In the genomic region with DNA sequence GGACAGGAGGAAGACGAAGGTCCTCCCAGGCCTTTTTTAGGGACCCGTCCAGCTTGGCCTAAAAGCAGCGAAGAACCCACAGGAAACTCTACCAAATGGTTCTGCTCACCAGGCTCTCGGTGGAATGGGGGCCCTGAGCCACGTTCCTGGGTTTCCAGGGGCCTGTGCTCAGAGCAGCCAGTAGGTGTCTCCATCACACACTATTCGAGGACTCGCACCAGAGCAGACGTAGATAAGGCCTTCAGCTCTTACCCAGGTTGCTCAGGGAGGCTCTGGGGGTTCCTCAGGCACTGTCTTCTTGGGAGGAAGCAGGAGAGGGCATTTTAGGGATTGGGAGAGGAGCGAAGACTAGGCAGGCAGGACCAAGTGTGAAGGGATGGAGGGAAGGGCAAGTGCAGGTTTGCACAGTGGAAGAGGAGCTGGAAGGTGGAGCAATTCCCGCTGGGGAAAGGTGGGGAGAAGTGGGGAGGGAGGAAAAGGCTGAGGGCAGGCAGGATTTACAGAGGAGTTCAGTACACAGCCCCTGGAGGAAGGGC, we compare ENCODE assay signal across 1 cellular context.
TF ChIP-seq lines count a peak whose summit lies in the region.

No MANE protein-coding gene starts in this region.

TF ChIP-seq in HepG2, 621 proteins besides CTCF, POLR2A, EP300 and RAD21 (continued from another document and continues in another):
- TF ChIP-seq, protein P1, sequence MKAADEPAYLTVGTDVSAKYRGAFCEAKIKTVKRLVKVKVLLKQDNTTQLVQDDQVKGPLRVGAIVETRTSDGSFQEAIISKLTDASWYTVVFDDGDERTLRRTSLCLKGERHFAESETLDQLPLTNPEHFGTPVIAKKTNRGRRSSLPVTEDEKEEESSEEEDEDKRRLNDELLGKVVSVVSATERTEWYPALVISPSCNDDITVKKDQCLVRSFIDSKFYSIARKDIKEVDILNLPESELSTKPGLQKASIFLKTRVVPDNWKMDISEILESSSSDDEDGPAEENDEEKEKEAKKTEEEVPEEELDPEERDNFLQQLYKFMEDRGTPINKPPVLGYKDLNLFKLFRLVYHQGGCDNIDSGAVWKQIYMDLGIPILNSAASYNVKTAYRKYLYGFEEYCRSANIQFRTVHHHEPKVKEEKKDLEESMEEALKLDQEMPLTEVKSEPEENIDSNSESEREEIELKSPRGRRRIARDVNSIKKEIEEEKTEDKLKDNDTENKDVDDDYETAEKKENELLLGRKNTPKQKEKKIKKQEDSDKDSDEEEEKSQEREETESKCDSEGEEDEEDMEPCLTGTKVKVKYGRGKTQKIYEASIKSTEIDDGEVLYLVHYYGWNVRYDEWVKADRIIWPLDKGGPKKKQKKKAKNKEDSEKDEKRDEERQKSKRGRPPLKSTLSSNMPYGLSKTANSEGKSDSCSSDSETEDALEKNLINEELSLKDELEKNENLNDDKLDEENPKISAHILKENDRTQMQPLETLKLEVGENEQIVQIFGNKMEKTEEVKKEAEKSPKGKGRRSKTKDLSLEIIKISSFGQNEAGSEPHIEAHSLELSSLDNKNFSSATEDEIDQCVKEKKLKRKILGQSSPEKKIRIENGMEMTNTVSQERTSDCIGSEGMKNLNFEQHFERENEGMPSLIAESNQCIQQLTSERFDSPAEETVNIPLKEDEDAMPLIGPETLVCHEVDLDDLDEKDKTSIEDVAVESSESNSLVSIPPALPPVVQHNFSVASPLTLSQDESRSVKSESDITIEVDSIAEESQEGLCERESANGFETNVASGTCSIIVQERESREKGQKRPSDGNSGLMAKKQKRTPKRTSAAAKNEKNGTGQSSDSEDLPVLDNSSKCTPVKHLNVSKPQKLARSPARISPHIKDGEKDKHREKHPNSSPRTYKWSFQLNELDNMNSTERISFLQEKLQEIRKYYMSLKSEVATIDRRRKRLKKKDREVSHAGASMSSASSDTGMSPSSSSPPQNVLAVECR (CRISPR knock-in tag; IDR thresholded peaks at IDR 0.05; ENCODE audit: borderline replicate concordance): 0 out of 2 replicates have a peak, but pooled peaks have one; percentile 14
- 0 out of 2 replicates have a peak, but pooled peaks have one; percentile 20 for TF ChIP-seq MIXL1 (CRISPR knock-in tag; IDR thresholded peaks at IDR 0.05)
- TF ChIP-seq SMAD9 (CRISPR knock-in tag; IDR thresholded peaks at IDR 0.05): 0 out of 2 replicates have a peak, but pooled peaks have one; percentile 22
- TF ChIP-seq U2AF2 (IDR thresholded peaks at IDR 0.05; ENCODE audit: low read depth, low read length): no peak
- TF ChIP-seq, protein P2, sequence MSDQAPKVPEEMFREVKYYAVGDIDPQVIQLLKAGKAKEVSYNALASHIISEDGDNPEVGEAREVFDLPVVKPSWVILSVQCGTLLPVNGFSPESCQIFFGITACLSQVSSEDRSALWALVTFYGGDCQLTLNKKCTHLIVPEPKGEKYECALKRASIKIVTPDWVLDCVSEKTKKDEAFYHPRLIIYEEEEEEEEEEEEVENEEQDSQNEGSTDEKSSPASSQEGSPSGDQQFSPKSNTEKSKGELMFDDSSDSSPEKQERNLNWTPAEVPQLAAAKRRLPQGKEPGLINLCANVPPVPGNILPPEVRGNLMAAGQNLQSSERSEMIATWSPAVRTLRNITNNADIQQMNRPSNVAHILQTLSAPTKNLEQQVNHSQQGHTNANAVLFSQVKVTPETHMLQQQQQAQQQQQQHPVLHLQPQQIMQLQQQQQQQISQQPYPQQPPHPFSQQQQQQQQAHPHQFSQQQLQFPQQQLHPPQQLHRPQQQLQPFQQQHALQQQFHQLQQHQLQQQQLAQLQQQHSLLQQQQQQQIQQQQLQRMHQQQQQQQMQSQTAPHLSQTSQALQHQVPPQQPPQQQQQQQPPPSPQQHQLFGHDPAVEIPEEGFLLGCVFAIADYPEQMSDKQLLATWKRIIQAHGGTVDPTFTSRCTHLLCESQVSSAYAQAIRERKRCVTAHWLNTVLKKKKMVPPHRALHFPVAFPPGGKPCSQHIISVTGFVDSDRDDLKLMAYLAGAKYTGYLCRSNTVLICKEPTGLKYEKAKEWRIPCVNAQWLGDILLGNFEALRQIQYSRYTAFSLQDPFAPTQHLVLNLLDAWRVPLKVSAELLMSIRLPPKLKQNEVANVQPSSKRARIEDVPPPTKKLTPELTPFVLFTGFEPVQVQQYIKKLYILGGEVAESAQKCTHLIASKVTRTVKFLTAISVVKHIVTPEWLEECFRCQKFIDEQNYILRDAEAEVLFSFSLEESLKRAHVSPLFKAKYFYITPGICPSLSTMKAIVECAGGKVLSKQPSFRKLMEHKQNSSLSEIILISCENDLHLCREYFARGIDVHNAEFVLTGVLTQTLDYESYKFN (CRISPR knock-in tag; conservative IDR thresholded peaks at IDR 0.05): no peak
- TF ChIP-seq ELF3 (CRISPR knock-in tag; IDR thresholded peaks at IDR 0.05): peak; percentile 56
- TF ChIP-seq ZNF879 (CRISPR knock-in tag; IDR thresholded peaks at IDR 0.05): no peak
- peak; percentile 65 for TF ChIP-seq EED (CRISPR knock-in tag; IDR thresholded peaks at IDR 0.05)
- TF ChIP-seq ZNF598 (CRISPR knock-in tag; IDR thresholded peaks at IDR 0.05; ENCODE audit: borderline replicate concordance): peak; percentile 71; the same call in 1 of the 2 replicates
- TF ChIP-seq MIER3 (CRISPR knock-in tag; IDR thresholded peaks at IDR 0.05; ENCODE audit: borderline replicate concordance): peak; percentile 66; the same call in 1 of the 2 replicates
- TF ChIP-seq, protein P3, sequence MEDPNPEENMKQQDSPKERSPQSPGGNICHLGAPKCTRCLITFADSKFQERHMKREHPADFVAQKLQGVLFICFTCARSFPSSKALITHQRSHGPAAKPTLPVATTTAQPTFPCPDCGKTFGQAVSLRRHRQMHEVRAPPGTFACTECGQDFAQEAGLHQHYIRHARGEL (CRISPR knock-in tag; IDR thresholded peaks at IDR 0.05): peak; percentile 87; the same call in 1 of the 2 replicates
- peak; percentile 61; the same call in 1 of the 2 replicates for TF ChIP-seq ZMAT3 (CRISPR knock-in tag; conservative IDR thresholded peaks at IDR 0.05)
- TF ChIP-seq DZIP1 (CRISPR knock-in tag; IDR thresholded peaks at IDR 0.05): 0 out of 2 replicates have a peak, but pooled peaks have one; percentile 49
- TF ChIP-seq YEATS2 (CRISPR knock-in tag; IDR thresholded peaks at IDR 0.05; ENCODE audit: borderline replicate concordance): 0 out of 2 replicates have a peak, but pooled peaks have one; percentile 21
- TF ChIP-seq NONO (IDR thresholded peaks at IDR 0.05): no peak
- TF ChIP-seq NONO (CRISPR knock-in tag; conservative IDR thresholded peaks at IDR 0.05): peak; percentile 50; the same call in 1 of the 2 replicates
- TF ChIP-seq REPIN1 (CRISPR knock-in tag; IDR thresholded peaks at IDR 0.05; ENCODE audit: borderline replicate concordance, low read depth): peak; percentile 29; the same call in 1 of the 2 replicates
- TF ChIP-seq, protein P4, sequence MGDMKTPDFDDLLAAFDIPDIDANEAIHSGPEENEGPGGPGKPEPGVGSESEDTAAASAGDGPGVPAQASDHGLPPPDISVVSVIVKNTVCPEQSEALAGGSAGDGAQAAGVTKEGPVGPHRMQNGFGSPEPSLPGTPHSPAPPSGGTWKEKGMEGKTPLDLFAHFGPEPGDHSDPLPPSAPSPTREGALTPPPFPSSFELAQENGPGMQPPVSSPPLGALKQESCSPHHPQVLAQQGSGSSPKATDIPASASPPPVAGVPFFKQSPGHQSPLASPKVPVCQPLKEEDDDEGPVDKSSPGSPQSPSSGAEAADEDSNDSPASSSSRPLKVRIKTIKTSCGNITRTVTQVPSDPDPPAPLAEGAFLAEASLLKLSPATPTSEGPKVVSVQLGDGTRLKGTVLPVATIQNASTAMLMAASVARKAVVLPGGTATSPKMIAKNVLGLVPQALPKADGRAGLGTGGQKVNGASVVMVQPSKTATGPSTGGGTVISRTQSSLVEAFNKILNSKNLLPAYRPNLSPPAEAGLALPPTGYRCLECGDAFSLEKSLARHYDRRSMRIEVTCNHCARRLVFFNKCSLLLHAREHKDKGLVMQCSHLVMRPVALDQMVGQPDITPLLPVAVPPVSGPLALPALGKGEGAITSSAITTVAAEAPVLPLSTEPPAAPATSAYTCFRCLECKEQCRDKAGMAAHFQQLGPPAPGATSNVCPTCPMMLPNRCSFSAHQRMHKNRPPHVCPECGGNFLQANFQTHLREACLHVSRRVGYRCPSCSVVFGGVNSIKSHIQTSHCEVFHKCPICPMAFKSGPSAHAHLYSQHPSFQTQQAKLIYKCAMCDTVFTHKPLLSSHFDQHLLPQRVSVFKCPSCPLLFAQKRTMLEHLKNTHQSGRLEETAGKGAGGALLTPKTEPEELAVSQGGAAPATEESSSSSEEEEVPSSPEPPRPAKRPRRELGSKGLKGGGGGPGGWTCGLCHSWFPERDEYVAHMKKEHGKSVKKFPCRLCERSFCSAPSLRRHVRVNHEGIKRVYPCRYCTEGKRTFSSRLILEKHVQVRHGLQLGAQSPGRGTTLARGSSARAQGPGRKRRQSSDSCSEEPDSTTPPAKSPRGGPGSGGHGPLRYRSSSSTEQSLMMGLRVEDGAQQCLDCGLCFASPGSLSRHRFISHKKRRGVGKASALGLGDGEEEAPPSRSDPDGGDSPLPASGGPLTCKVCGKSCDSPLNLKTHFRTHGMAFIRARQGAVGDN (CRISPR knock-in tag; IDR thresholded peaks at IDR 0.05): peak; percentile 38
- peak; percentile 48; the same call in 1 of the 2 replicates for TF ChIP-seq ZNF788 (CRISPR knock-in tag; IDR thresholded peaks at IDR 0.05; ENCODE audit: borderline replicate concordance)
- TF ChIP-seq, protein P5, sequence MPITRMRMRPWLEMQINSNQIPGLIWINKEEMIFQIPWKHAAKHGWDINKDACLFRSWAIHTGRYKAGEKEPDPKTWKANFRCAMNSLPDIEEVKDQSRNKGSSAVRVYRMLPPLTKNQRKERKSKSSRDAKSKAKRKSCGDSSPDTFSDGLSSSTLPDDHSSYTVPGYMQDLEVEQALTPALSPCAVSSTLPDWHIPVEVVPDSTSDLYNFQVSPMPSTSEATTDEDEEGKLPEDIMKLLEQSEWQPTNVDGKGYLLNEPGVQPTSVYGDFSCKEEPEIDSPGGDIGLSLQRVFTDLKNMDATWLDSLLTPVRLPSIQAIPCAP (CRISPR knock-in tag; IDR thresholded peaks at IDR 0.05; ENCODE audit: low read depth): no peak
- TF ChIP-seq RXRA (CRISPR knock-in tag; IDR thresholded peaks at IDR 0.05): peak; percentile 44; the same call in 1 of the 2 replicates
- TF ChIP-seq NRL (CRISPR knock-in tag; IDR thresholded peaks at IDR 0.05; ENCODE audit: borderline replicate concordance): no peak; the same call in 1 of the 2 replicates
- TF ChIP-seq, protein P6, sequence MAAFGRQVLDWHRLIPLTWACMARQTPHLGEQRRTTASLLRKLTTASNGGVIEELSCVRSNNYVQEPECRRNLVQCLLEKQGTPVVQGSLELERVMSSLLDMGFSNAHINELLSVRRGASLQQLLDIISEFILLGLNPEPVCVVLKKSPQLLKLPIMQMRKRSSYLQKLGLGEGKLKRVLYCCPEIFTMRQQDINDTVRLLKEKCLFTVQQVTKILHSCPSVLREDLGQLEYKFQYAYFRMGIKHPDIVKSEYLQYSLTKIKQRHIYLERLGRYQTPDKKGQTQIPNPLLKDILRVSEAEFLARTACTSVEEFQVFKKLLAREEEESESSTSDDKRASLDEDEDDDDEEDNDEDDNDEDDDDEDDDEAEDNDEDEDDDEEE (CRISPR knock-in tag; IDR thresholded peaks at IDR 0.05): 0 out of 2 replicates have a peak, but pooled peaks have one; percentile 66
- no peak for TF ChIP-seq CENPX (CRISPR knock-in tag; IDR thresholded peaks at IDR 0.05)
- peak; percentile 18; the same call in 1 of the 2 replicates for TF ChIP-seq FOXK1 (CRISPR knock-in tag; IDR thresholded peaks at IDR 0.05; ENCODE audit: borderline replicate concordance, low read depth)
- no peak for TF ChIP-seq ZNF841 (CRISPR knock-in tag; IDR thresholded peaks at IDR 0.05; ENCODE audit: borderline replicate concordance)
- TF ChIP-seq FOXC1 (CRISPR knock-in tag; IDR thresholded peaks at IDR 0.05; ENCODE audit: borderline replicate concordance): 0 out of 2 replicates have a peak, but pooled peaks have one; percentile 36
- peak; percentile 42 for TF ChIP-seq XRCC5 (optimal IDR thresholded peaks at IDR 0.05; ENCODE audit: low read length)
- TF ChIP-seq, protein P7, sequence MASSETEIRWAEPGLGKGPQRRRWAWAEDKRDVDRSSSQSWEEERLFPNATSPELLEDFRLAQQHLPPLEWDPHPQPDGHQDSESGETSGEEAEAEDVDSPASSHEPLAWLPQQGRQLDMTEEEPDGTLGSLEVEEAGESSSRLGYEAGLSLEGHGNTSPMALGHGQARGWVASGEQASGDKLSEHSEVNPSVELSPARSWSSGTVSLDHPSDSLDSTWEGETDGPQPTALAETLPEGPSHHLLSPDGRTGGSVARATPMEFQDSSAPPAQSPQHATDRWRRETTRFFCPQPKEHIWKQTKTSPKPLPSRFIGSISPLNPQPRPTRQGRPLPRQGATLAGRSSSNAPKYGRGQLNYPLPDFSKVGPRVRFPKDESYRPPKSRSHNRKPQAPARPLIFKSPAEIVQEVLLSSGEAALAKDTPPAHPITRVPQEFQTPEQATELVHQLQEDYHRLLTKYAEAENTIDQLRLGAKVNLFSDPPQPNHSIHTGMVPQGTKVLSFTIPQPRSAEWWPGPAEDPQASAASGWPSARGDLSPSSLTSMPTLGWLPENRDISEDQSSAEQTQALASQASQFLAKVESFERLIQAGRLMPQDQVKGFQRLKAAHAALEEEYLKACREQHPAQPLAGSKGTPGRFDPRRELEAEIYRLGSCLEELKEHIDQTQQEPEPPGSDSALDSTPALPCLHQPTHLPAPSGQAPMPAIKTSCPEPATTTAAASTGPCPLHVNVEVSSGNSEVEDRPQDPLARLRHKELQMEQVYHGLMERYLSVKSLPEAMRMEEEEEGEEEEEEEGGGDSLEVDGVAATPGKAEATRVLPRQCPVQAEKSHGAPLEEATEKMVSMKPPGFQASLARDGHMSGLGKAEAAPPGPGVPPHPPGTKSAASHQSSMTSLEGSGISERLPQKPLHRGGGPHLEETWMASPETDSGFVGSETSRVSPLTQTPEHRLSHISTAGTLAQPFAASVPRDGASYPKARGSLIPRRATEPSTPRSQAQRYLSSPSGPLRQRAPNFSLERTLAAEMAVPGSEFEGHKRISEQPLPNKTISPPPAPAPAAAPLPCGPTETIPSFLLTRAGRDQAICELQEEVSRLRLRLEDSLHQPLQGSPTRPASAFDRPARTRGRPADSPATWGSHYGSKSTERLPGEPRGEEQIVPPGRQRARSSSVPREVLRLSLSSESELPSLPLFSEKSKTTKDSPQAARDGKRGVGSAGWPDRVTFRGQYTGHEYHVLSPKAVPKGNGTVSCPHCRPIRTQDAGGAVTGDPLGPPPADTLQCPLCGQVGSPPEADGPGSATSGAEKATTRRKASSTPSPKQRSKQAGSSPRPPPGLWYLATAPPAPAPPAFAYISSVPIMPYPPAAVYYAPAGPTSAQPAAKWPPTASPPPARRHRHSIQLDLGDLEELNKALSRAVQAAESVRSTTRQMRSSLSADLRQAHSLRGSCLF (CRISPR knock-in tag; IDR thresholded peaks at IDR 0.05; ENCODE audit: borderline replicate concordance): no peak
